1 cellular context compared by ENCODE assay signal in the genomic region with DNA sequence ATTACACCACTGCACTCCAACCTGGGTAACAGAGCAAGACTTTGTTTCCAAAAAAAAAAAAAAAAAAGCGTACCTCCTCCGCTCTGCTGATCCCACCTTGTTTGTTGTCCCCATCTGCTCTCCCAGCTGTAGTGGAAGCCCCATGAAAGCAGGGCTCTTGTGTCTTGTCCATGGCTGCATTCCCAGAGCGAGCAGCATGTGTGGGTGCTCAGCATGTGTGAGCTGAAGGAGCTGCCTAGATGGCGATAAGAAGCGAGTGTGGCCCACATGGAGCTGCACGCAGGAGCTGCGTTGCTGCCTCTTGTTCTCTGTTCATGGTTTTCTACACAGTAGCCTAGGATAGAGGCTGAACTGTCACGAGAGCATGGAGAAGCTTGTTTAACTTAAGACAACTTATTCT.
TF ChIP-seq lines count a peak whose summit lies in the region.

No MANE protein-coding gene starts in this region.

TF ChIP-seq in IMR-90, 13 proteins besides CTCF, POLR2A, EP300 and RAD21:
- TF ChIP-seq CHD1 (IDR thresholded peaks at IDR 0.05; ENCODE audit: low read depth, low read length) (no peak), FOS (IDR thresholded peaks at IDR 0.05; ENCODE audit: low read depth, low read length) (no peak)
